Comparison of ENCODE assay signal across 10 cellular contexts in genomic region chr1:174954686-174955669, GRCh38. TPM values are rescaled to one million over a fixed set of nuclear protein-coding genes. Genes with fewer than 3 reads are reported as not detected.
DNase-seq lines count a peak whose midpoint lies in the region; ATAC-seq and TF ChIP-seq lines count a peak whose summit lies in the region.
"Had no signal": no experiment of that assay in that cellular context is flagged by ENCODE, and none has a peak within 500 bp of the region (broad histone marks: within the 10 kb centered on the region; RNA-seq: fewer than 3 reads in every experiment).

No MANE protein-coding gene starts in this region.

- H3K4me1 Mint-ChIP-seq in Caco-2 (ENCODE audit: low read depth, unreplicated experiment), result peaks cover 15% of the 10 kb centered on the region
- H3K4me1 Mint-ChIP-seq in activated CD4-positive, alpha-beta memory T cell treated with anti-CD3 and anti-CD28 coated beads for 36 hours (ENCODE audit: low read depth), result peaks cover 30% of the 10 kb centered on the region

- H3K27me3 ChIP-seq in Caco-2 (replicated peaks; ENCODE audit: control insufficient read depth, insufficient read depth, low read length) (no peaks in the 10 kb centered on the region), left lung (no peaks in the 10 kb centered on the region), sigmoid colon (no peaks in the 10 kb centered on the region)

- H3K27me3 Mint-ChIP-seq in Caco-2 (ENCODE audit: insufficient read depth, unreplicated experiment), result no peaks in the 10 kb centered on the region
- no peaks in the 10 kb centered on the region for H3K27me3 Mint-ChIP-seq in activated CD4-positive, alpha-beta memory T cell treated with anti-CD3 and anti-CD28 coated beads for 36 hours

- no peak overlapping the region for H3K4me3 Mint-ChIP-seq in Caco-2 (ENCODE audit: unreplicated experiment)
- no peak overlapping the region for H3K4me3 Mint-ChIP-seq in activated CD4-positive, alpha-beta memory T cell treated with anti-CD3 and anti-CD28 coated beads for 36 hours
- H3K4me3 Mint-ChIP-seq: T-helper 1 cell treated with Interleukin-12 subunit alpha and Interleukin-12 subunit beta and Interleukin-4 antibody, amounts not matched to agents 30 μg/mL and 1 μg/mL, for 36 hours had no signal

- no peaks in the 10 kb centered on the region for H3K36me3 ChIP-seq in Caco-2 (ENCODE audit: control insufficient read depth, insufficient read depth, low read length)
- peaks cover 45% of the 10 kb centered on the region for H3K36me3 ChIP-seq in OCI-LY7 (ENCODE audit: insufficient read depth, low read length)
- H3K36me3 ChIP-seq in left lung, result no peaks in the 10 kb centered on the region
- no peaks in the 10 kb centered on the region for H3K36me3 ChIP-seq in sigmoid colon

- ATAC-seq in left lung, result peak; percentile 37

- intact Hi-C loops in Caco-2 (cut with micrococcal nuclease; ENCODE audit: unreplicated experiment) (loop anchor here (1.0 to 5.0 kb wide), 2 partner anchors 43 to 44 kb away; partner anchors contain the start of gene CACYBP), OCI-LY7 (cut with micrococcal nuclease; ENCODE audit: unreplicated experiment) (no loop called here), left lung (cut with DNase I) (no loop called here), sigmoid colon (cut with DNase I) (no loop called here)
- intact Hi-C loops in activated CD4-positive, alpha-beta memory T cell treated with anti-CD3 and anti-CD28 coated beads for 36 hours (cut with micrococcal nuclease), result no loop called here

- 31 to 36% methylated on average over 3 of the region's 3 CpGs for WGBS in sigmoid colon, 2 donors

- no peak for DNase-seq in Caco-2
- peak; percentile 98 for DNase-seq in NCI-H1092 treated with DMSO at 0.1 percent for 48 hours (lab: John Stamatoyannopoulos, UW)
- DNase-seq in OCI-LY7 (ENCODE audit: low spot score), result peak; percentile 49
- no peak for DNase-seq in left lung
- DNase-seq in activated CD4-positive, alpha-beta memory T cell treated with anti-CD3 and anti-CD28 coated beads for 36 hours, result no peak
- DNase-seq in activated CD4-positive, CD25-positive, alpha-beta regulatory T cell treated with anti-CD3 and anti-CD28 coated beads, Interleukin-2, amount 50 U/mL, for 72 hours, result no peak
- no peak for DNase-seq in sigmoid colon
- no peak for DNase-seq in RKO (ENCODE audit: low spot score)
- DNase-seq: right cardiac atrium had no signal

- POLR2A ChIA-PET in Caco-2 (lab: Charles Lee) (no interaction called here), OCI-LY7 (lab: Charles Lee) (interaction anchor here (0.6 to 3.1 kb wide), 8 partner anchors 8 to 79 kb away, joined by 3 to 34 read pairs (median 5); no protein-coding TSS in a partner anchor)
- POLR2A ChIA-PET in activated CD4-positive, alpha-beta memory T cell treated with anti-CD3 and anti-CD28 coated beads for 36 hours (lab: Charles Lee), result interaction anchor here (0.5 kb wide), 1 partner anchor 1129 kb away, joined by 4 read pairs; no protein-coding TSS in a partner anchor

- H3K79me2 ChIP-seq in OCI-LY7 (ENCODE audit: insufficient read depth, low read depth, low read length), result peaks cover 62% of the 10 kb centered on the region

- TF ChIP-seq CTCF in Caco-2 (IDR thresholded peaks at IDR 0.05; ENCODE audit: insufficient read depth in 1 of 2, low read depth in 1 of 2, low read length in 1 of 2, severe bottlenecking in 1 of 2, unreplicated experiment in 1 of 2) (no peak), OCI-LY7 (conservative IDR thresholded peaks at IDR 0.05; ENCODE audit: low read length) (no peak), left lung (IDR thresholded peaks at IDR 0.05) (no peak), sigmoid colon (IDR thresholded peaks at IDR 0.05) (no peak)

- H3K9me3 ChIP-seq in Caco-2, result no peaks in the 10 kb centered on the region
- H3K9me3 ChIP-seq in OCI-LY7 (ENCODE audit: low read length), result no peaks in the 10 kb centered on the region
- no peaks in the 10 kb centered on the region for H3K9me3 ChIP-seq in left lung
- no peaks in the 10 kb centered on the region for H3K9me3 ChIP-seq in sigmoid colon

- no peak for TF ChIP-seq EP300 in sigmoid colon (IDR thresholded peaks at IDR 0.05)

- H3K4me3 ChIP-seq in Caco-2 (ENCODE audit: low read depth, low read length) (no peak overlapping the region), OCI-LY7 (ENCODE audit: low read depth, low read length, poor library complexity, severe bottlenecking) (peak overlapping the region; percentile 52), left lung (no peak overlapping the region), sigmoid colon (no peak overlapping the region)

- H4K20me1 ChIP-seq in OCI-LY7 (ENCODE audit: insufficient read depth, low read length), result no peaks in the 10 kb centered on the region

- BruUV-seq in Caco-2 (replicated peaks; lab: Mats Ljungman, UMichigan) (no TSS peak), OCI-LY7 (replicated peaks; lab: Mats Ljungman, UMichigan) (no TSS peak)

- H3K9me2 ChIP-seq in OCI-LY7 (ENCODE audit: insufficient read depth, low read length), result no peaks in the 10 kb centered on the region

- H3K9me3 Mint-ChIP-seq in Caco-2 (ENCODE audit: unreplicated experiment), result no peaks in the 10 kb centered on the region
- no peaks in the 10 kb centered on the region for H3K9me3 Mint-ChIP-seq in activated CD4-positive, alpha-beta memory T cell treated with anti-CD3 and anti-CD28 coated beads for 36 hours
- H3K9me3 Mint-ChIP-seq: T-helper 1 cell treated with Interleukin-12 subunit alpha and Interleukin-12 subunit beta and Interleukin-4 antibody, amounts not matched to agents 30 μg/mL and 1 μg/mL, for 36 hours had no signal

- H3K27ac Mint-ChIP-seq in Caco-2 (ENCODE audit: unreplicated experiment), result peak overlapping the region; percentile 0
- no peak overlapping the region for H3K27ac Mint-ChIP-seq in activated CD4-positive, alpha-beta memory T cell treated with anti-CD3 and anti-CD28 coated beads for 36 hours
- H3K27ac Mint-ChIP-seq: T-helper 1 cell treated with Interleukin-12 subunit alpha and Interleukin-12 subunit beta and Interleukin-4 antibody, amounts not matched to agents 30 μg/mL and 1 μg/mL, for 36 hours had no signal

- CTCF ChIA-PET in Caco-2 (lab: Charles Lee), result interaction anchor here (0.7 kb wide), 1 partner anchor 11 kb away, joined by 4 read pairs; no protein-coding TSS in a partner anchor
- CTCF ChIA-PET in OCI-LY7 (lab: Charles Lee; ENCODE audit: unreplicated experiment), result no interaction called here
- CTCF ChIA-PET in activated CD4-positive, alpha-beta memory T cell treated with anti-CD3 and anti-CD28 coated beads for 36 hours (lab: Charles Lee), result no interaction called here

- H3K36me3 Mint-ChIP-seq in Caco-2 (ENCODE audit: insufficient read depth, unreplicated experiment), result no peaks in the 10 kb centered on the region
- peaks cover 3% of the 10 kb centered on the region for H3K36me3 Mint-ChIP-seq in activated CD4-positive, alpha-beta memory T cell treated with anti-CD3 and anti-CD28 coated beads for 36 hours

- TF ChIP-seq POLR2A in sigmoid colon (IDR thresholded peaks at IDR 0.05), result no peak

- no peak overlapping the region for H2AFZ ChIP-seq in OCI-LY7 (ENCODE audit: low read length)

- peaks cover 26% of the 10 kb centered on the region for H3K4me1 ChIP-seq in Caco-2
- peaks cover 76% of the 10 kb centered on the region for H3K4me1 ChIP-seq in OCI-LY7 (ENCODE audit: insufficient read depth, low read length, poor library complexity, severe bottlenecking)
- peaks cover 0 to 23% of the 10 kb centered on the region in 2 donors for H3K4me1 ChIP-seq in left lung
- H3K4me1 ChIP-seq in sigmoid colon, result peaks cover 0 to 12% (median 6%) of the 10 kb centered on the region in 4 donors

- H3K4me2 ChIP-seq in OCI-LY7 (ENCODE audit: low read length), result peak overlapping the region; percentile 85

- peak overlapping the region; percentile 77 for H3K27ac ChIP-seq in OCI-LY7 (ENCODE audit: low read depth, low read length, poor library complexity, severe bottlenecking)
- H3K27ac ChIP-seq in left lung, result peak overlapping the region in 1 of 2 donors; percentile 38
- peak overlapping the region in 1 of 4 donors; percentile 34 for H3K27ac ChIP-seq in sigmoid colon

RNA-seq across cellular contexts. Expression of gene CACYBP, which starts 44.8 kb away (rescaled TPM):
- 183 and 207 TPM in 2 replicates for total RNA-seq in Caco-2 (2022)
- total RNA-seq in OCI-LY7 (2014; rRNA removed; shearing (Covaris generic)), result 473 and 1,119 TPM in 2 replicates
- 332 and 343 TPM in 2 replicates for total RNA-seq in OCI-LY7 (2022)
- total RNA-seq in left lung, result 100 to 1,000 TPM in 1 of 2 donors, 10 to 100 TPM in 1; 69.4 to 122 TPM
- total RNA-seq in activated CD4-positive, alpha-beta memory T cell treated with anti-CD3 and anti-CD28 coated beads for 36 hours, result 100 to 1,000 TPM; 399 to 409 TPM
- total RNA-seq in sigmoid colon, result 100 to 1,000 TPM in 1 of 4 donors, 10 to 100 TPM in 3; 41.3 to 107 (median 85.7) TPM
- 10 to 100 TPM; 75.7 to 87.1 (median 77.2) TPM for polyA plus RNA-seq in sigmoid colon

Comparison
In these comparisons a context has a peak if more than half of its experiments do, and no peak if none do; other contexts are left out.
1. DNase-seq: peak in NCI-H1092 treated with DMSO at 0.1 percent for 48 hours (single experiment) and OCI-LY7 (single experiment); none in Caco-2 (0 of 2), left lung (0 of 2), activated CD4-positive, alpha-beta memory T cell treated with anti-CD3 and anti-CD28 coated beads for 36 hours (single experiment), activated CD4-positive, CD25-positive, alpha-beta regulatory T cell treated with anti-CD3 and anti-CD28 coated beads, Interleukin-2, amount 50 U/mL, for 72 hours (single experiment), sigmoid colon (single experiment) and RKO (single experiment).